In the genomic region with DNA sequence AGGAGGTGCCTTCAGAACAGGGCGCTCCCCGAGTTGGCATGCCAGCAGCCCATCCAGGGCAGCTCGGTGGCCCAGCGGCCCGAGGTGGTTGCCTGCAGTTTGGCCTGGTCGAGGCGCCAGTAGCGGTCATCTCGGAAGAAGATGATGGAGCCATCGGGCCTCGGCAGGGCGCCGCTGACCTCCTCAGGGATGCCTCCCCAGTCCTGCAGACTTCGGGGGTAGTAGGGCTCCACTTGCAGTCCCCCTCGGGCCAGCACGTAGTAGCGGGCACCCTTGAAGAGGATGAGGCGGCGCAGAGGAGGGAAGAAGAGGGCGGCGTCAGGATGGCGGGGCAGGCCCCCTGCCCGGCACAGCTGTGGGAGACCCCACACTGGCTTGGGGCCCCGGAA, we compare ENCODE assay signal across 11 cellular contexts. TPM values are rescaled to one million over a fixed set of nuclear protein-coding genes. Genes with fewer than 3 reads are reported as not detected.
A peak's percentile ranks its signal among the peaks of the same experiment; 100 is the strongest.
DNase-seq lines count a peak whose midpoint lies in the region; TF ChIP-seq lines count a peak whose summit lies in the region.
"Had no signal": no experiment of that assay in that cellular context is flagged by ENCODE, and none has a peak within 500 bp of the region (broad histone marks: within the 10 kb centered on the region; RNA-seq: fewer than 3 reads in every experiment).

No MANE protein-coding gene starts in this region.

- H2AFZ ChIP-seq in osteoblast (ENCODE audit: low read length), result no peak overlapping the region

- no peaks in the 10 kb centered on the region for H3K9me3 ChIP-seq in endodermal cell (ENCODE audit: control insufficient read depth, low read length)
- no peaks in the 10 kb centered on the region for H3K9me3 ChIP-seq in osteoblast (ENCODE audit: low read depth, low read length)

- H4K20me1 ChIP-seq in osteoblast (ENCODE audit: insufficient read depth, low read length), result no peaks in the 10 kb centered on the region

- H3K4me1 ChIP-seq in endodermal cell (ENCODE audit: control insufficient read depth, insufficient read depth, low read length) (no peaks in the 10 kb centered on the region), osteoblast (ENCODE audit: insufficient read depth, low read length) (peaks cover 5% of the 10 kb centered on the region)

- H3K27me3 Mint-ChIP-seq in endodermal cell (ENCODE audit: insufficient read depth), result peaks cover 36% of the 10 kb centered on the region

- no peaks in the 10 kb centered on the region for H3K27me3 ChIP-seq in endodermal cell (ENCODE audit: control insufficient read depth, insufficient read depth, low read length, poor library complexity, severe bottlenecking)
- H3K27me3 ChIP-seq in osteoblast (ENCODE audit: insufficient read depth, low read length), result peaks cover 25% of the 10 kb centered on the region

- in situ Hi-C loops in G401 (cut with HindIII; ENCODE audit: low sequenced_read_pairs), result no loop called here

- H3K4me3 Mint-ChIP-seq in endodermal cell, result no peak overlapping the region

- H3K27ac Mint-ChIP-seq in endodermal cell, result no peak overlapping the region

- H3K36me3 Mint-ChIP-seq in endodermal cell (ENCODE audit: low read depth), result no peaks in the 10 kb centered on the region

- no peaks in the 10 kb centered on the region for H3K9me3 Mint-ChIP-seq in endodermal cell

- H3K9ac ChIP-seq in endodermal cell (ENCODE audit: extremely low read depth, low read length, poor library complexity, severe bottlenecking), result no peak overlapping the region

- no peak for TF ChIP-seq CTCF in endodermal cell (conservative IDR thresholded peaks at IDR 0.05)
- TF ChIP-seq CTCF in osteoblast (IDR thresholded peaks at IDR 0.05; ENCODE audit: extremely low read depth, low read depth, low read length), result no peak

- H3K27ac ChIP-seq in endodermal cell (ENCODE audit: low read depth, low read length), result peak overlapping the region; percentile 82
- no peak overlapping the region for H3K27ac ChIP-seq in osteoblast (ENCODE audit: low read depth, low read length)

- H3K4me3 ChIP-seq in endodermal cell (ENCODE audit: low read length) (no peak overlapping the region), osteoblast (ENCODE audit: insufficient read depth, low read length) (no peak overlapping the region)

- DNase-seq in endodermal cell, result no peak
- DNase-seq in osteoblast (ENCODE audit: insufficient read length, low spot score, missing footprints), result peak; percentile 82
- no peak for DNase-seq in G401 (ENCODE audit: low spot score)
- no peak for DNase-seq in NCI-H1930 (lab: John Stamatoyannopoulos, UW)
- DNase-seq: COR-L47, GOT3, NCI-H446 treated with DMSO at 0.1 percent for 48 hours, NCI-H748 treated with DMSO at 0.1 percent for 48 hours, SHP77 treated with DMSO at 0.1 percent for 48 hours had no signal

- peaks cover 6% of the 10 kb centered on the region for H3K4me1 Mint-ChIP-seq in endodermal cell

- no peak overlapping the region for H3K4me2 ChIP-seq in osteoblast (ENCODE audit: insufficient read depth, low read length)

- no peaks in the 10 kb centered on the region for H3K79me2 ChIP-seq in osteoblast (ENCODE audit: insufficient read depth, low read length)

- 94 to 97% methylated on average over 11 to 23 of the region's 24 CpGs for whole genome bisulfite sequencing in endodermal cell (ENCODE audit: insufficient coverage in 1 of 2, insufficient read length in 1 of 2), 2 experiments

- H3K36me3 ChIP-seq in endodermal cell (ENCODE audit: control insufficient read depth, insufficient read depth, low read length) (no peaks in the 10 kb centered on the region), osteoblast (ENCODE audit: insufficient read depth, low read length) (no peaks in the 10 kb centered on the region)

RNA-seq across cellular contexts. Expression of gene C17orf50, which starts 5.8 kb away (rescaled TPM):
- total RNA-seq in endodermal cell (not detected), osteoblast (not detected in 2 replicates)
- not detected for polyA plus RNA-seq in endodermal cell (2013, experiment 1 of 2)
- polyA plus RNA-seq in endodermal cell (2013, experiment 2 of 2), result not detected
- total RNA-seq in G401 (2014; rRNA removed; shearing (Covaris generic)), result not detected in 2 replicates
- total RNA-seq: Daoy, RPMI7951 had no signal

RNA-seq across cellular contexts. Expression of gene GAS2L2, which starts 13.4 kb away (rescaled TPM):
- under 1 TPM in 1 of 2 donors, not detected in 1; 0.09 TPM for total RNA-seq in endodermal cell
- 0.11 TPM for polyA plus RNA-seq in endodermal cell (2013, experiment 1 of 2)
- polyA plus RNA-seq in endodermal cell (2013, experiment 2 of 2), result 0.12 TPM
- total RNA-seq in osteoblast, result not detected in 2 replicates
- not detected in 2 replicates for total RNA-seq in G401 (2014; rRNA removed; shearing (Covaris generic))
- total RNA-seq: Daoy, RPMI7951 had no signal

RNA-seq across cellular contexts. Expression of gene MMP28, which starts 29.0 kb away (rescaled TPM):
- not detected for total RNA-seq in endodermal cell
- 1.00 TPM for polyA plus RNA-seq in endodermal cell (2013, experiment 1 of 2)
- 0.75 TPM for polyA plus RNA-seq in endodermal cell (2013, experiment 2 of 2)
- 1.2 and 1.8 TPM in 2 replicates for total RNA-seq in osteoblast
- not detected in 2 replicates for total RNA-seq in G401 (2014; rRNA removed; shearing (Covaris generic))
- total RNA-seq: RPMI7951 had no signal

RNA-seq across cellular contexts. Expression of gene RASL10B, which starts 35.0 kb away (rescaled TPM):
- 10 to 100 TPM; 28.6 to 31.9 TPM for total RNA-seq in endodermal cell
- polyA plus RNA-seq in endodermal cell (2013, experiment 1 of 2), result 15.8 TPM
- 16.5 TPM for polyA plus RNA-seq in endodermal cell (2013, experiment 2 of 2)
- total RNA-seq in osteoblast, result 2.7 and 4.0 TPM in 2 replicates
- 18.4 and 19.5 TPM in 2 replicates for total RNA-seq in G401 (2014; rRNA removed; shearing (Covaris generic))

RNA-seq across cellular contexts. Expression of gene TAF15, which starts 42.8 kb away (rescaled TPM):
- total RNA-seq in endodermal cell (100 to 1,000 TPM; 230 to 247 TPM), osteoblast (53.3 and 55.0 TPM in 2 replicates)
- polyA plus RNA-seq in endodermal cell (2013, experiment 1 of 2), result 213 TPM
- polyA plus RNA-seq in endodermal cell (2013, experiment 2 of 2), result 212 TPM
- total RNA-seq in G401 (2014; rRNA removed; shearing (Covaris generic)), result 18.2 and 23.9 TPM in 2 replicates
